8 cellular contexts compared by ENCODE assay signal in the genomic region with DNA sequence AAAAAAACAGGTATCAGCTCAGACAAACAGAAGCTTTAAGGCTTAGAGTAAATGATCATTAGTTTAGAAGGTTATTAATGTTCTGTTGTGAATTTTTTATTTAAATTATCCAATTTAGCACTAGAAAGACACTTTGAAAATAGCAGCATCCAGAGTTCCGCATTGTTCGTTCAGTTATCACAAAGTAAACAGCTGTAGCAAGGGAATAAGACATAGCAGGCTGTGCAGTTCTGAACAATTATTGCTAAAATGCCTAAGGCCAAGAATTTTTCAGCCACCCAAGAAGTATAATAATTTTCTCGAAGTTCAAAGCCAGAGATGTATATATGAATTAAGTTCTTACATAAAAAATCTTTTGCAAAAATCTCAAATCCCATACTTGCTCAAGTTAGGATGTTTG.
"Had no signal": no experiment of that assay in that cellular context is flagged by ENCODE, and none has a peak within 500 bp of the region (broad histone marks: within the 10 kb centered on the region; RNA-seq: fewer than 3 reads in every experiment).

No MANE protein-coding gene starts in this region.

- H3K4me1 Mint-ChIP-seq: IgD-negative memory B cell had no signal

- H3K4me3 Mint-ChIP-seq: IgD-negative memory B cell had no signal

- H3K27ac ChIP-seq: HL-60, KMS-11 had no signal

- H3K9ac ChIP-seq: KMS-11 had no signal

- H3K27me3 Mint-ChIP-seq: IgD-negative memory B cell had no signal

- FAIRE-seq: HTR-8/SVneo had no signal

- DNase-seq: IMR-90, KBM-7, KG1 had no signal

- H3K4me2 ChIP-seq: KMS-11 had no signal

- ATAC-seq: HepG2 had no signal

- H3K27ac Mint-ChIP-seq: IgD-negative memory B cell had no signal
